In the genomic region with DNA sequence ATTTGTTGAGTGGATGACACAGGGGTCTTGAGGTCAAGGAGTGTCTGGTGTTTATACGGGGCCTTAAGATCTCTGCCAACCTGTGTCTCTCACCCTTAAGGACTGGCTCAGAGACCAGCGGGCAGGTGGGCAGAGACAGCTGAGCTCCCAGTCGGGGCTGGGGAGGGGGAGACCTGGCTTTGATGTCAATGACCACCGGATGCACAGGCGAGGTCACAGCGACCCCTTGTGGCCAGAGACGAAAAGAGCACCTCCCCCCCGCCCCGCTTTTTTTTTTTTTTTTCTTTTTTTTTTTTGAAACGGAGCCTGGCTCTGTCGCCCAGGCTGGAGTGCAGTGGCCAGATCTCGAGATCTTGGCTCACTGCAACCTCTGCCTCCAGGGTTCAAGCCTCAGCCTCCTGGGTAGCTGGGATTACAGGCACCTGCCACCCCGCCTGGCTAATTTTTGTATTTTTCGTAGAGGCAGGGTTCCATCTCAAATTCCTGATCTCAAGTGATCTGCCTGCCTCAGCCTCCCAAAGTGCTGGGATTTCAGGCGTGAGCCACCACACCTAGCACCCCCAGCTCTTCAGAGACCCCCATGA, we compare ENCODE assay signal across 9 cellular contexts. TPM values are rescaled to one million over a fixed set of nuclear protein-coding genes. Genes with fewer than 3 reads are reported as not detected.
DNase-seq lines count a peak whose midpoint lies in the region; ATAC-seq and TF ChIP-seq lines count a peak whose summit lies in the region.
"Had no signal": no experiment of that assay in that cellular context is flagged by ENCODE, and none has a peak within 500 bp of the region (broad histone marks: within the 10 kb centered on the region; RNA-seq: fewer than 3 reads in every experiment).

No MANE protein-coding gene starts in this region.

- DNase-seq in ACHN (peak; percentile 9), ELF-1 (ENCODE audit: low read depth, low spot score) (peak; percentile 79), NCI-H774 (lab: John Stamatoyannopoulos, UW) (peak; percentile 6), cardiac fibroblast (ENCODE audit: low read depth in 2 of 2) (peak; percentile 14 to 26), epidermal melanocyte (ENCODE audit: insufficient read length, low spot score) (no peak), kidney glomerular epithelial cell (lab: John Stamatoyannopoulos, UW) (no peak)
- peak; percentile 31 for DNase-seq in natural killer cell treated with Interleukin-12 subunit alpha and Interleukin-12 subunit beta and Interleukin-15 and Interleukin-18, amount 100 ng/mL, for 72 hours (ENCODE audit: low spot score)

- H3K9me3 Mint-ChIP-seq in natural killer cell treated with Interleukin-12 subunit alpha and Interleukin-12 subunit beta and Interleukin-15 and Interleukin-18, amount 100 ng/mL, for 72 hours: no peaks in the 10 kb centered on the region

- peaks cover 14 to 16% of the 10 kb centered on the region in 2 donors for H3K4me1 Mint-ChIP-seq in natural killer cell treated with Interleukin-12 subunit alpha and Interleukin-12 subunit beta and Interleukin-15 and Interleukin-18, amount 100 ng/mL, for 72 hours (ENCODE audit: low read depth in 2 of 2)

- no peaks in the 10 kb centered on the region for H3K27me3 Mint-ChIP-seq in natural killer cell treated with Interleukin-12 subunit alpha and Interleukin-12 subunit beta and Interleukin-15 and Interleukin-18, amount 100 ng/mL, for 72 hours

- in situ Hi-C loops in ACHN (cut with HindIII; ENCODE audit: low pct_ligation_motif_present, low pct_unique_long_range_greater_than_20kb, low sequenced_read_pairs): no loop called here

- H3K27ac Mint-ChIP-seq in natural killer cell treated with Interleukin-12 subunit alpha and Interleukin-12 subunit beta and Interleukin-15 and Interleukin-18, amount 100 ng/mL, for 72 hours: no peak overlapping the region

- ATAC-seq in natural killer cell treated with Interleukin-12 subunit alpha and Interleukin-12 subunit beta and Interleukin-15 and Interleukin-18, amount 100 ng/mL, for 72 hours: no peak
- no peak for ATAC-seq in HG02973 (IDR thresholded peaks at IDR 0.05; ENCODE audit: unreplicated experiment)

- no peaks in the 10 kb centered on the region for H3K36me3 Mint-ChIP-seq in natural killer cell treated with Interleukin-12 subunit alpha and Interleukin-12 subunit beta and Interleukin-15 and Interleukin-18, amount 100 ng/mL, for 72 hours

- no peak overlapping the region for H3K4me3 ChIP-seq in cardiac fibroblast (replicated peaks in 1 of 2; ENCODE audit: low read depth in 2 of 2, low read length in 2 of 2)

- peak; percentile 56 for TF ChIP-seq CTCF in cardiac fibroblast (IDR thresholded peaks at IDR 0.05; ENCODE audit: low read depth, low read length)

- H3K4me3 Mint-ChIP-seq in natural killer cell treated with Interleukin-12 subunit alpha and Interleukin-12 subunit beta and Interleukin-15 and Interleukin-18, amount 100 ng/mL, for 72 hours: no peak overlapping the region

RNA-seq across cellular contexts. Expression of gene KLK14, which starts 12.1 kb away (rescaled TPM):
- 1 to 10 TPM in 1 of 2 donors, under 1 TPM in 1; 0.50 to 2.2 TPM for total RNA-seq in natural killer cell treated with Interleukin-12 subunit alpha and Interleukin-12 subunit beta and Interleukin-15 and Interleukin-18, amount 100 ng/mL, for 72 hours

RNA-seq across cellular contexts. Expression of gene CTU1, which starts 13.4 kb away (rescaled TPM):
- 10 to 100 TPM in 1 of 2 donors, 1 to 10 TPM in 1; 8.1 to 15.4 TPM for total RNA-seq in natural killer cell treated with Interleukin-12 subunit alpha and Interleukin-12 subunit beta and Interleukin-15 and Interleukin-18, amount 100 ng/mL, for 72 hours

RNA-seq across cellular contexts. Expression of gene KLK13, which starts 29.9 kb away (rescaled TPM):
- total RNA-seq in natural killer cell treated with Interleukin-12 subunit alpha and Interleukin-12 subunit beta and Interleukin-15 and Interleukin-18, amount 100 ng/mL, for 72 hours: not detected
- total RNA-seq: aorta had no signal

RNA-seq across cellular contexts. Expression of gene SIGLEC9, which starts 29.9 kb away (rescaled TPM):
- 1 to 10 TPM in 1 of 2 donors, under 1 TPM in 1; 0.69 to 1.1 TPM for total RNA-seq in natural killer cell treated with Interleukin-12 subunit alpha and Interleukin-12 subunit beta and Interleukin-15 and Interleukin-18, amount 100 ng/mL, for 72 hours

RNA-seq across cellular contexts. Expression of gene SIGLEC7, which starts 47.3 kb away (rescaled TPM):
- total RNA-seq in natural killer cell treated with Interleukin-12 subunit alpha and Interleukin-12 subunit beta and Interleukin-15 and Interleukin-18, amount 100 ng/mL, for 72 hours: 1 to 10 TPM; 7.9 to 8.7 TPM

Comparison
In these comparisons a context has a peak if more than half of its experiments do, and no peak if none do; other contexts are left out.
1. DNase-seq: peak in ACHN (single experiment), ELF-1 (single experiment), NCI-H774 (single experiment), cardiac fibroblast (2 of 2) and natural killer cell treated with Interleukin-12 subunit alpha and Interleukin-12 subunit beta and Interleukin-15 and Interleukin-18, amount 100 ng/mL, for 72 hours (single experiment); none in epidermal melanocyte (single experiment) and kidney glomerular epithelial cell (single experiment).